In the genomic region with DNA sequence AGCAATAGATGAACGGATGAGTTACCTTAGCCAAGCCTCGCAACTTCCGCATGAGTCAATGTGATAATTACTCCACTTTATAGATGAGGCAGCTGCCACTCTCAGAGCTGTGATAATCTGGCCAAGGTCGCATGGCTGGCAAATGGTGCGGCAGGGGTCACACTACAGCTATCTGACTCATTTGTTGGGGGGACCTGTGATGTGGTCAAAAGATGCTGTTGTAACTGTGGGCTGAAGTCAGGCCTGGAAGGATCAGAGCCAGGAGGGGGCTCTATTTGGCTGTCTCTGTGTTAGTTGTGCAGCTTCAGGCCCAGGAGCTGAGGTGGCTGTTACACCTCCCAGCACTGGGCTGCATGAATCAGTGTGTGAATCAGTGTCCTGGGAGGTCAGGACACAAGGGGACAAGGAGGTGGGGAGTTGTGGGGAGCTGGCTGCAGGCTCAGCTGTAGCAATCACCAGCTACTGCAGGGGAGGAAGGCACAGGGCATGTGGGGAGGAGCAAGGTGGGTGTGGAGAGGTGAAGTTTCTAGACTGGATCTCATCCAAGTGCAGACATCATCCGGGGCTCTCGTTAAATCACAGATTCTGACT, we compare ENCODE assay signal across 10 cellular contexts. TPM values are rescaled to one million over a fixed set of nuclear protein-coding genes. Genes with fewer than 3 reads are reported as not detected.
DNase-seq lines count a peak whose midpoint lies in the region; ATAC-seq and TF ChIP-seq lines count a peak whose summit lies in the region.
"Had no signal": no experiment of that assay in that cellular context is flagged by ENCODE, and none has a peak within 500 bp of the region (broad histone marks: within the 10 kb centered on the region; RNA-seq: fewer than 3 reads in every experiment).

No MANE protein-coding gene starts in this region.

- no peaks in the 10 kb centered on the region for H3K36me3 ChIP-seq in mucosa of rectum (ENCODE audit: control insufficient read depth in 2 of 2, insufficient read depth in 2 of 2, low read length in 2 of 2)

- DNase-seq in DMS 273 (lab: John Stamatoyannopoulos, UW; ENCODE audit: unreplicated experiment): peak; percentile 27
- DNase-seq in M059J (ENCODE audit: low read depth): peak; percentile 95
- DNase-seq in MCF 10A (ENCODE audit: unreplicated experiment): peak; percentile 87
- no peak for DNase-seq in Kasumi-1 (lab: John Stamatoyannopoulos, UW)
- no peak for DNase-seq in activated CD4-positive, alpha-beta T cell treated with anti-CD3 and anti-CD28 coated beads for 4 hours
- DNase-seq: NCI-H345, retina had no signal

- peak overlapping the region; percentile 44 for H3K27ac Mint-ChIP-seq in MCF 10A (ENCODE audit: low read depth, unreplicated experiment)
- H3K27ac Mint-ChIP-seq in stimulated activated memory B cell treated with anti-CD40 and anti-IgM and Interleukin-4, amounts not matched to agents 10 μg/mL and 1 μg/mL and 100 μg/mL, for 72 hours: no peak overlapping the region

- peak; percentile 24 for TF ChIP-seq CTCF in MCF 10A (IDR thresholded peaks at IDR 0.05; ENCODE audit: unreplicated experiment)

- POLR2A ChIA-PET in MCF 10A (lab: Yijun Ruan, JAX): interaction anchor here (0.6 to 2.2 kb wide), 11 partner anchors 8 to 443 kb away, joined by 3 to 9 read pairs (median 3); no protein-coding TSS in a partner anchor

- ATAC-seq in GM19452 (IDR thresholded peaks at IDR 0.05; ENCODE audit: unreplicated experiment): no peak
- ATAC-seq in stimulated activated memory B cell treated with anti-CD40 and anti-IgM and Interleukin-4, amounts not matched to agents 10 μg/mL and 1 μg/mL and 100 μg/mL, for 72 hours: no peak

- H3K9ac ChIP-seq in mucosa of rectum (ENCODE audit: low read depth in 1 of 2, low read length in 2 of 2): peak overlapping the region in 1 of 2 donors; percentile 64

- no peaks in the 10 kb centered on the region for H3K27me3 Mint-ChIP-seq in MCF 10A (ENCODE audit: insufficient read depth, unreplicated experiment)
- H3K27me3 Mint-ChIP-seq in stimulated activated memory B cell treated with anti-CD40 and anti-IgM and Interleukin-4, amounts not matched to agents 10 μg/mL and 1 μg/mL and 100 μg/mL, for 72 hours: peaks cover 70% of the 10 kb centered on the region

- H3K36me3 Mint-ChIP-seq in MCF 10A (ENCODE audit: insufficient read depth, unreplicated experiment): no peaks in the 10 kb centered on the region
- H3K36me3 Mint-ChIP-seq in stimulated activated memory B cell treated with anti-CD40 and anti-IgM and Interleukin-4, amounts not matched to agents 10 μg/mL and 1 μg/mL and 100 μg/mL, for 72 hours: no peaks in the 10 kb centered on the region

- H3K4me3 Mint-ChIP-seq in MCF 10A (ENCODE audit: unreplicated experiment): peak overlapping the region; percentile 28
- no peak overlapping the region for H3K4me3 Mint-ChIP-seq in stimulated activated memory B cell treated with anti-CD40 and anti-IgM and Interleukin-4, amounts not matched to agents 10 μg/mL and 1 μg/mL and 100 μg/mL, for 72 hours

- H3K4me1 Mint-ChIP-seq in MCF 10A (ENCODE audit: insufficient read depth, unreplicated experiment): peaks cover 12% of the 10 kb centered on the region
- peaks cover 18% of the 10 kb centered on the region for H3K4me1 Mint-ChIP-seq in stimulated activated memory B cell treated with anti-CD40 and anti-IgM and Interleukin-4, amounts not matched to agents 10 μg/mL and 1 μg/mL and 100 μg/mL, for 72 hours

- H3K27me3 ChIP-seq in mucosa of rectum (ENCODE audit: control insufficient read depth in 2 of 2, insufficient read depth in 2 of 2, low read length in 2 of 2): no peaks in the 10 kb centered on the region

- H3K9me3 Mint-ChIP-seq in MCF 10A (ENCODE audit: unreplicated experiment): no peaks in the 10 kb centered on the region
- H3K9me3 Mint-ChIP-seq in stimulated activated memory B cell treated with anti-CD40 and anti-IgM and Interleukin-4, amounts not matched to agents 10 μg/mL and 1 μg/mL and 100 μg/mL, for 72 hours: no peaks in the 10 kb centered on the region

- H3K27ac ChIP-seq in mucosa of rectum (ENCODE audit: low read depth in 2 of 2, low read length in 2 of 2): peak overlapping the region; percentile 77 to 94

- peaks cover 18 to 32% of the 10 kb centered on the region in 2 donors for H3K4me1 ChIP-seq in mucosa of rectum (ENCODE audit: control insufficient read depth in 2 of 2, insufficient read depth in 2 of 2, low read length in 2 of 2)

- no peak overlapping the region for H3K4me3 ChIP-seq in mucosa of rectum (ENCODE audit: low read length in 2 of 2)

- intact Hi-C loops in MCF 10A (cut with micrococcal nuclease): loop anchor here (1.0 to 5.0 kb wide), 4 partner anchors 49 to 271 kb away; partner anchors contain the start of gene ATG16L1

- H3K9me3 ChIP-seq in mucosa of rectum (ENCODE audit: control insufficient read depth in 2 of 2, low read length in 2 of 2): no peaks in the 10 kb centered on the region

- no TSS peak for BruUV-seq in MCF 10A (replicated peaks; lab: Mats Ljungman, UMichigan)

- CTCF ChIA-PET in MCF 10A (lab: Yijun Ruan, JAX): interaction anchor here (0.6 to 1.3 kb wide), 6 partner anchors 49 to 357 kb away, joined by 3 to 5 read pairs (median 4); no protein-coding TSS in a partner anchor

RNA-seq across cellular contexts. Expression of gene NGEF, which starts 33.1 kb away (rescaled TPM):
- 3.5 and 7.8 TPM in 2 replicates for total RNA-seq in M059J (2014; rRNA removed; shearing (Covaris generic))
- total RNA-seq in MCF 10A (2022): 2.7 and 7.4 TPM in 2 replicates

RNA-seq across cellular contexts. Expression of gene NEU2, which starts 52.5 kb away (rescaled TPM):
- total RNA-seq in M059J (2014; rRNA removed; shearing (Covaris generic)): not detected in 2 replicates
- not detected in 2 replicates for total RNA-seq in MCF 10A (2022)

Comparison
In these comparisons a context has a peak if more than half of its experiments do, and no peak if none do; other contexts are left out.
1. DNase-seq: peak in DMS 273 (single experiment), M059J (single experiment) and MCF 10A (single experiment); none in Kasumi-1 (0 of 2) and activated CD4-positive, alpha-beta T cell treated with anti-CD3 and anti-CD28 coated beads for 4 hours (0 of 2).